ENCODE assay signal across 9 cellular contexts in the genomic region with DNA sequence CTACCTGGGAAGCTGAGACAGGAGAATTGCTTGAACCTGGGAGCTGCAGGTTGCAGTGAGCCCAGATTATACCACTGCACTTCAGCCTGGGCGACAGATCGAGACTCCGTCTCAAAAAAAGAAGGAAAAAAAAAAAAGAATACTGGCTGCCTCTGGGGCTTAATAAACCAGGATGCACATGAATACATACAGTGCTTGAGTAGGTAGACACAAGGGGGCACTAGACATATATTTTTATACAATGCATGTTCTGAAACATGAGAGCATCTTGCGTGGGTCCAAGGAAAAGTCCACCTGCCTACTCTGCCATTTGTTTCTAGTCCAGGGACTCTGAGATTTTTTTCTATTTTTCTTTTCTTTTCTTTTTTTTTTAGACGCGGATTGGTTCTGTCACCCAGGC. TPM values are rescaled to one million over a fixed set of nuclear protein-coding genes. Genes with fewer than 3 reads are reported as not detected.
DNase-seq lines count a peak whose midpoint lies in the region; TF ChIP-seq lines count a peak whose summit lies in the region.
"Had no signal": no experiment of that assay in that cellular context is flagged by ENCODE, and none has a peak within 500 bp of the region (broad histone marks: within the 10 kb centered on the region; RNA-seq: fewer than 3 reads in every experiment).

No MANE protein-coding gene starts in this region.

- H3K9me2 ChIP-seq in OCI-LY1 (ENCODE audit: low read depth, low read length) = no peaks in the 10 kb centered on the region

- no peaks in the 10 kb centered on the region for H4K20me1 ChIP-seq in OCI-LY1 (ENCODE audit: insufficient read depth, low read length)

- H3K4me3 ChIP-seq in OCI-LY1 (ENCODE audit: low read depth, low read length, poor library complexity, severe bottlenecking) (no peak overlapping the region), lower leg skin (ENCODE audit: low read depth, poor library complexity, severe bottlenecking) (no peak overlapping the region)

- DNase-seq in AML-193 (lab: John Stamatoyannopoulos, UW) (peak; percentile 54 to 69), GM13977 (ENCODE audit: low spot score) (no peak), erythroblast (lab: John Stamatoyannopoulos, UW) (peak; percentile 57 to 60), ureter (ENCODE audit: low spot score) (no peak), lower leg skin (ENCODE audit: low spot score in 2 of 2) (no peak), iPS-NIHi7 (ENCODE audit: extremely low spot score) (no peak)
- no peak for DNase-seq in activated CD4-positive, CD25-positive, alpha-beta regulatory T cell (lab: John Stamatoyannopoulos, UW)

- no peaks in the 10 kb centered on the region for H3K4me1 ChIP-seq in OCI-LY1 (ENCODE audit: insufficient read depth, low read length, severe bottlenecking)

- H3K36me3 ChIP-seq in OCI-LY1 (ENCODE audit: insufficient read depth, low read length) = no peaks in the 10 kb centered on the region

- WGBS in lower leg skin, 2 donors = 26 to 34% methylated on average over 6 of the region's 6 CpGs

- intact Hi-C loops in lower leg skin (cut with DNase I; ENCODE audit: low total_unique reads) = no loop called here

- no peaks in the 10 kb centered on the region; the same call in 1 of the 2 replicates for H3K27me3 ChIP-seq in OCI-LY1 (ENCODE audit: insufficient read depth, low read length)

- no peak overlapping the region for H3K9ac ChIP-seq in OCI-LY1 (ENCODE audit: low read length)

- no peaks in the 10 kb centered on the region for H3K79me2 ChIP-seq in OCI-LY1 (ENCODE audit: insufficient read depth, low read length)

- no peaks in the 10 kb centered on the region for H3F3A ChIP-seq in OCI-LY1 (ENCODE audit: insufficient read depth, low read length)

- no peak overlapping the region for H3K4me2 ChIP-seq in OCI-LY1 (ENCODE audit: low read length)

- H2AFZ ChIP-seq in OCI-LY1 (ENCODE audit: low read length) = no peak overlapping the region

- no peak overlapping the region for H3K27ac ChIP-seq in OCI-LY1 (ENCODE audit: low read depth, low read length, poor library complexity, severe bottlenecking)
- H3K27ac ChIP-seq: HL-60 had no signal

- H3K9me3 ChIP-seq in OCI-LY1 (ENCODE audit: low read length) = no peaks in the 10 kb centered on the region

- no peak for TF ChIP-seq POLR2A in erythroblast (IDR thresholded peaks at IDR 0.05; ENCODE audit: low read length)
- no peak for TF ChIP-seq POLR2A in lower leg skin (IDR thresholded peaks at IDR 0.05)

- in situ Hi-C loops in GM13977 (cut with MboI; ENCODE audit: low pct_unique_long_range_greater_than_20kb, low sequenced_read_pairs, unreplicated experiment) = no loop called here

- TF ChIP-seq CTCF in GM13977 (IDR thresholded peaks at IDR 0.05; ENCODE audit: extremely low read depth, insufficient read depth, missing control alignments) (peak; percentile 44), OCI-LY1 (IDR thresholded peaks at IDR 0.05; ENCODE audit: low read length) (peak; percentile 56; the same call in 1 of the 2 replicates), lower leg skin (IDR thresholded peaks at IDR 0.05) (no peak)

RNA-seq across cellular contexts. Expression of gene KEAP1, which starts 31.2 kb away (rescaled TPM):
- 52.6 TPM for total RNA-seq in ureter
- total RNA-seq in lower leg skin = 100 to 1,000 TPM in 1 of 4 donors, 10 to 100 TPM in 3; 81.6 to 102 (median 89.0) TPM

RNA-seq across cellular contexts. Expression of gene S1PR5, which starts 45.3 kb away (rescaled TPM):
- 4.6 TPM for total RNA-seq in ureter
- 10 to 100 TPM; 34.9 to 64.0 (median 42.3) TPM for total RNA-seq in lower leg skin

RNA-seq across cellular contexts. Expression of gene PDE4A, which starts 51.6 kb away (rescaled TPM):
- 9.4 TPM for total RNA-seq in ureter
- 1 to 10 TPM; 4.1 to 6.8 (median 5.7) TPM for total RNA-seq in lower leg skin

Comparison
In these comparisons a context has a peak if more than half of its experiments do, and no peak if none do; other contexts are left out.
1. DNase-seq: peak in AML-193 (2 of 2) and erythroblast (2 of 2); none in GM13977 (single experiment), ureter (single experiment), activated CD4-positive, CD25-positive, alpha-beta regulatory T cell (0 of 4), lower leg skin (0 of 2) and iPS-NIHi7 (single experiment).
2. CTCF ChIP-seq: peak in GM13977 (single experiment) and OCI-LY1 (single experiment); none in lower leg skin (0 of 3).